30 cellular contexts compared by ENCODE assay signal in genomic region chrX:134619838-134620237, GRCh38. TPM values are rescaled to one million over a fixed set of nuclear protein-coding genes. Genes with fewer than 3 reads are reported as not detected.
"Had no signal": no experiment of that assay in that cellular context is flagged by ENCODE, and none has a peak within 500 bp of the region (broad histone marks: within the 10 kb centered on the region; RNA-seq: fewer than 3 reads in every experiment).

No MANE protein-coding gene starts in this region.

- H3K36me3 Mint-ChIP-seq: activated naive CD4-positive, alpha-beta T cell treated with anti-CD3 and anti-CD28 coated beads, Interleukin-2, amount 10 ng/mL, durations not matched to agents 7 days and 5 days; activated naive CD8-positive, alpha-beta T cell had no signal

- H3K4me1 ChIP-seq: colonic mucosa had no signal

- H3K9me3 Mint-ChIP-seq: activated CD8-positive, alpha-beta T cell treated with anti-CD3 and anti-CD28 coated beads for 36 hours; activated naive CD4-positive, alpha-beta T cell treated with anti-CD3 and anti-CD28 coated beads, Interleukin-2, amount 10 ng/mL, durations not matched to agents 7 days and 5 days; activated naive CD8-positive, alpha-beta T cell treated with anti-CD3 and anti-CD28 coated beads, Interleukin-2, amount 50 U/mL, for 24 hours; activated T-cell treated with anti-CD3 and anti-CD28 coated beads, Interleukin-2, amount 50 U/mL, for 4 hours; activated T-helper 1 cell treated with anti-CD3 and anti-CD28 coated beads, Interleukin-12 subunit alpha, Interleukin-12 subunit beta, Interleukin-2, Interleukin-4 antibody, amounts not matched to agents 30 ng/mL and 10 ng/mL and 1 ng/mL, durations not matched to agents 14 hours and 24 hours and 36 hours; central memory CD8-positive, alpha-beta T cell; T-helper 1 cell treated with Interleukin-12 subunit alpha and Interleukin-12 subunit beta and Interleukin-4 antibody, amounts not matched to agents 30 μg/mL and 1 μg/mL, for 36 hours; T-helper 2 cell treated with Interferon-gamma antibody and Interleukin-4, amounts not matched to agents 5 μg/mL and 100 μg/mL, for 36 hours had no signal

- H3K27ac ChIP-seq: brain microvascular endothelial cell, cardiac muscle cell, colonic mucosa, PC-9 had no signal

- DNase-seq: activated CD4-positive, alpha-beta T cell treated with anti-CD3 and anti-CD28 coated beads, Interleukin-2, amount 10 ng/mL, durations not matched to agents 24 days and 14 days; activated CD4-positive, alpha-beta T cell treated with anti-CD3 and anti-CD28 coated beads, Interleukin-2, amount 50 U/mL, for 4 hours; activated CD8-positive, alpha-beta T cell treated with anti-CD3 and anti-CD28 coated beads for 36 hours; activated gamma-delta T cell treated with Interleukin-2 at 50 U/mL for 16 hours; activated naive CD4-positive, alpha-beta T cell treated with anti-CD3 and anti-CD28 coated beads, Interleukin-2, amount 10 ng/mL, durations not matched to agents 7 days and 5 days; activated naive CD8-positive, alpha-beta T cell treated with anti-CD3 and anti-CD28 coated beads, Interleukin-2, amount 50 U/mL, for 24 hours; activated T-cell treated with anti-CD3 and anti-CD28 coated beads, Interleukin-2, amount 50 U/mL, for 4 hours; anterior cingulate cortex; brain microvascular endothelial cell; colonic mucosa; NCI-H1105 treated with DMSO at 0.1 percent for 48 hours; NCI-H1436; NCI-H1694; NCI-H1930; NCI-H345; NCI-H510A; NCI-H526; NCI-H748 treated with DMSO at 0.1 percent for 48 hours; NK-92 treated with Interleukin-12 subunit alpha and Interleukin-12 subunit beta, amount 100 ng/mL, for 24 hours; Right ventricle myocardium superior had no signal

- H3K9me3 ChIP-seq: colonic mucosa had no signal

- H3K4me3 Mint-ChIP-seq: activated CD4-positive, alpha-beta T cell treated with anti-CD3 and anti-CD28 coated beads, Interleukin-2, amount 10 ng/mL, durations not matched to agents 24 days and 14 days; activated CD8-positive, alpha-beta T cell treated with anti-CD3 and anti-CD28 coated beads for 36 hours; activated naive CD4-positive, alpha-beta T cell treated with anti-CD3 and anti-CD28 coated beads, Interleukin-2, amount 10 ng/mL, durations not matched to agents 7 days and 5 days; activated naive CD8-positive, alpha-beta T cell; activated naive CD8-positive, alpha-beta T cell treated with anti-CD3 and anti-CD28 coated beads, Interleukin-2, amount 50 U/mL, for 24 hours; activated T-cell treated with anti-CD3 and anti-CD28 coated beads, Interleukin-2, amount 50 U/mL, for 4 hours; activated T-helper 1 cell treated with anti-CD3 and anti-CD28 coated beads, Interleukin-12 subunit alpha, Interleukin-12 subunit beta, Interleukin-2, Interleukin-4 antibody, amounts not matched to agents 30 ng/mL and 10 ng/mL and 1 ng/mL, durations not matched to agents 14 hours and 24 hours and 36 hours; central memory CD8-positive, alpha-beta T cell; T-helper 1 cell treated with Interleukin-12 subunit alpha and Interleukin-12 subunit beta and Interleukin-4 antibody, amounts not matched to agents 30 μg/mL and 1 μg/mL, for 36 hours; T-helper 2 cell treated with Interferon-gamma antibody and Interleukin-4, amounts not matched to agents 5 μg/mL and 100 μg/mL, for 36 hours had no signal

- H3K27me3 Mint-ChIP-seq: activated naive CD4-positive, alpha-beta T cell treated with anti-CD3 and anti-CD28 coated beads, Interleukin-2, amount 10 ng/mL, durations not matched to agents 7 days and 5 days; activated naive CD8-positive, alpha-beta T cell; central memory CD8-positive, alpha-beta T cell had no signal

- ATAC-seq: activated CD8-positive, alpha-beta T cell treated with anti-CD3 and anti-CD28 coated beads for 36 hours; activated naive CD8-positive, alpha-beta T cell treated with anti-CD3 and anti-CD28 coated beads, Interleukin-2, amount 50 U/mL, for 24 hours; activated T-cell treated with anti-CD3 and anti-CD28 coated beads, Interleukin-2, amount 50 U/mL, for 4 hours had no signal

- H2AFZ ChIP-seq: PC-9 had no signal

- FAIRE-seq: TTC549 had no signal

- H3K4me3 ChIP-seq: cardiac muscle cell, colonic mucosa, PC-9 had no signal

- H3K27ac Mint-ChIP-seq: activated CD4-positive, alpha-beta T cell treated with anti-CD3 and anti-CD28 coated beads, Interleukin-2, amount 10 ng/mL, durations not matched to agents 24 days and 14 days; activated CD8-positive, alpha-beta T cell treated with anti-CD3 and anti-CD28 coated beads for 36 hours; activated naive CD4-positive, alpha-beta T cell treated with anti-CD3 and anti-CD28 coated beads, Interleukin-2, amount 10 ng/mL, durations not matched to agents 7 days and 5 days; activated naive CD8-positive, alpha-beta T cell; activated naive CD8-positive, alpha-beta T cell treated with anti-CD3 and anti-CD28 coated beads, Interleukin-2, amount 50 U/mL, for 24 hours; activated T-helper 1 cell treated with anti-CD3 and anti-CD28 coated beads, Interleukin-12 subunit alpha, Interleukin-12 subunit beta, Interleukin-2, Interleukin-4 antibody, amounts not matched to agents 30 ng/mL and 10 ng/mL and 1 ng/mL, durations not matched to agents 14 hours and 24 hours and 36 hours; T-helper 1 cell treated with Interleukin-12 subunit alpha and Interleukin-12 subunit beta and Interleukin-4 antibody, amounts not matched to agents 30 μg/mL and 1 μg/mL, for 36 hours; T-helper 2 cell treated with Interferon-gamma antibody and Interleukin-4, amounts not matched to agents 5 μg/mL and 100 μg/mL, for 36 hours had no signal

- H3K4me2 ChIP-seq: PC-9 had no signal

- H3K27me3 ChIP-seq: brain microvascular endothelial cell, cardiac muscle cell had no signal

- H3K4me1 Mint-ChIP-seq: central memory CD8-positive, alpha-beta T cell had no signal

- H3K36me3 ChIP-seq: brain microvascular endothelial cell, cardiac muscle cell, colonic mucosa had no signal

RNA-seq across cellular contexts. Expression of gene PLAC1, which starts 38.4 kb away (rescaled TPM):
- total RNA-seq: activated CD4-positive, alpha-beta T cell treated with anti-CD3 and anti-CD28 coated beads, Interleukin-2, amount 10 ng/mL, durations not matched to agents 24 days and 14 days; activated CD8-positive, alpha-beta memory T cell treated with anti-CD3 and anti-CD28 coated beads for 36 hours; activated CD8-positive, alpha-beta T cell treated with anti-CD3 and anti-CD28 coated beads for 36 hours; activated T-helper 1 cell treated with anti-CD3 and anti-CD28 coated beads, Interleukin-12 subunit alpha, Interleukin-12 subunit beta, Interleukin-2, Interleukin-4 antibody, amounts not matched to agents 30 ng/mL and 10 ng/mL and 1 ng/mL, durations not matched to agents 14 hours and 24 hours and 36 hours; chondrocyte; colonic mucosa; Right ventricle myocardium superior had no signal
